Comparison of ENCODE assay signal across 15 cellular contexts in the genomic region with DNA sequence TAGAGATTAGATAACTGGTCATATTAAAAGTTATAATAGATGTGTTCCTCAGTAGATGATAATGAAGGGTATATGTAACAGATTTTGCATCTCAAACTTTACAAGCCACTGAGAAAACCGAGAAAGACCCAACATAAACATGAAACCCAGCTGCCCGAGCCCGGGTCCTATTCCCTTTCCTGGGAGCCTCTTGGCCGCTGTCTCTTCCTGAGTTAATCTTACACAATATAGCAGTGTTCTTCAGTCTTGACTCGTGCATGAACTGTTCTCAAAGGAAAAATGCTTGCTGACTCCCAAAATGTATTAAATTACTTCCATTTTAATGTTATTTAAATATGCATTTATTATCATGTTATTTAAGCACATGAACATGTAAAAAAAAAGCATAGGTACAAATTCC.
"Had no signal": no experiment of that assay in that cellular context is flagged by ENCODE, and none has a peak within 500 bp of the region (broad histone marks: within the 10 kb centered on the region; RNA-seq: fewer than 3 reads in every experiment).

No MANE protein-coding gene starts in this region.

- H3K4me1 ChIP-seq: foreskin keratinocyte had no signal

- DNase-seq: activated CD4-positive, alpha-beta memory T cell treated with anti-CD3 and anti-CD28 coated beads for 36 hours; activated naive CD4-positive, alpha-beta T cell treated with Interleukin-2 at 50 U/mL for 16 hours; activated T-cell treated with anti-CD3 and anti-CD28 coated beads for 4 hours; aorta; brain microvascular endothelial cell; effector CD4-positive, alpha-beta T cell; foreskin keratinocyte; hippocampal formation; islet precursor cell; mammary epithelial cell; occipital lobe; stimulated activated CD4-positive, alpha-beta T cell treated with anti-CD3 and anti-CD28 coated beads, Interleukin-15, amount 100 ng/mL, for 24 hours; stimulated activated CD4-positive, alpha-beta T cell treated with anti-CD3 and anti-CD28 coated beads, Interleukin-2, amount 100 ng/mL, for 48 hours; WERI-Rb-1 had no signal

- H3K27ac ChIP-seq: brain microvascular endothelial cell, foreskin keratinocyte, WERI-Rb-1 had no signal

- H3K27me3 ChIP-seq: brain microvascular endothelial cell had no signal

- ATAC-seq: foreskin keratinocyte had no signal

- H3K36me3 ChIP-seq: brain microvascular endothelial cell, WERI-Rb-1 had no signal

- H3K4me3 ChIP-seq: skin epidermis had no signal
